Comparison of ENCODE assay signal across 32 cellular contexts in genomic region chr2:229740279-229740678, GRCh38. TPM values are rescaled to one million over a fixed set of nuclear protein-coding genes. Genes with fewer than 3 reads are reported as not detected.
"Had no signal": no experiment of that assay in that cellular context is flagged by ENCODE, and none has a peak within 500 bp of the region (broad histone marks: within the 10 kb centered on the region; RNA-seq: fewer than 3 reads in every experiment).

No MANE protein-coding gene starts in this region.

- H3K4me3 ChIP-seq: ascending aorta, breast epithelium, cardiac muscle cell, coronary artery, dorsolateral prefrontal cortex, esophagus muscularis mucosa, gastrocnemius medialis, heart left ventricle had no signal

- H3K4me1 ChIP-seq: ascending aorta, breast epithelium, esophagus muscularis mucosa, foreskin keratinocyte, gastrocnemius medialis, heart left ventricle had no signal

- ATAC-seq: activated naive CD4-positive, alpha-beta T cell treated with anti-CD3 and anti-CD28 coated beads, Interleukin-2, amount 50 U/mL, for 72 hours; activated T-cell treated with anti-CD3 and anti-CD28 coated beads, Interleukin-2, amount 50 U/mL, for 72 hours; gastrocnemius medialis; heart left ventricle; T-helper 17 cell; WTC11 had no signal

- H3K36me3 ChIP-seq: ascending aorta, breast epithelium, cardiac muscle cell, esophagus muscularis mucosa, gastrocnemius medialis, heart left ventricle had no signal

- H3K27ac ChIP-seq: ascending aorta, breast epithelium, cardiac muscle cell, coronary artery, dorsolateral prefrontal cortex, esophagus muscularis mucosa, foreskin keratinocyte, gastrocnemius medialis, heart left ventricle, VCaP had no signal

- H3K9me3 ChIP-seq: gastrocnemius medialis had no signal

- DNase-seq: activated CD4-positive, alpha-beta memory T cell treated with anti-CD3 and anti-CD28 coated beads, Interleukin-2, amount 10 ng/mL, durations not matched to agents 7 days and 5 days; activated CD4-positive, alpha-beta T cell treated with anti-CD3 and anti-CD28 coated beads for 1 hour; activated CD4-positive, alpha-beta T cell treated with anti-CD3 and anti-CD28 coated beads for 4 hours; activated CD4-positive, alpha-beta T cell treated with anti-CD3 and anti-CD28 coated beads, Interleukin-2, amount 10 ng/mL, durations not matched to agents 7 days and 5 days; activated CD4-positive, alpha-beta T cell treated with anti-CD3 and anti-CD28 coated beads, Interleukin-2, amount 50 U/mL, for 4 hours; activated CD8-positive, alpha-beta memory T cell treated with anti-CD3 and anti-CD28 coated beads, Interleukin-2, amount 50 U/mL, for 48 hours; activated gamma-delta T cell; activated naive CD4-positive, alpha-beta T cell; activated naive CD4-positive, alpha-beta T cell treated with anti-CD3 and anti-CD28 coated beads, Interleukin-2, amount 10 ng/mL, durations not matched to agents 7 days and 5 days; activated naive CD8-positive, alpha-beta T cell treated with anti-CD3 and anti-CD28 coated beads, Interleukin-2, amount 10 ng/mL, durations not matched to agents 7 days and 5 days; activated T-cell treated with anti-CD3 and anti-CD28 coated beads for 4 hours; activated T-cell treated with anti-CD3 and anti-CD28 coated beads, Interleukin-2, amount 50 U/mL, for 24 hours; activated T-cell treated with anti-CD3 and anti-CD28 coated beads, Interleukin-2, amount 50 U/mL, for 72 hours; central memory CD4-positive, alpha-beta T cell; cerebellar nuclear complex; dorsolateral prefrontal cortex; effector memory CD4-positive, alpha-beta T cell; endodermal cell; foreskin keratinocyte; gastrocnemius medialis; glutamatergic neuron; heart left ventricle; T-helper 17 cell; T1000 had no signal

- H3K27me3 ChIP-seq: ascending aorta, breast epithelium, cardiac muscle cell, dorsolateral prefrontal cortex, foreskin keratinocyte had no signal

RNA-seq across cellular contexts. Expression of gene DNER, which starts 25.9 kb away (rescaled TPM):
- total RNA-seq: activated CD4-positive, alpha-beta memory T cell treated with anti-CD3 and anti-CD28 coated beads, Interleukin-2, amount 10 ng/mL, durations not matched to agents 7 days and 5 days; activated CD4-positive, alpha-beta T cell treated with anti-CD3 and anti-CD28 coated beads, Interleukin-2, amount 10 ng/mL, durations not matched to agents 7 days and 5 days; activated naive CD4-positive, alpha-beta T cell treated with anti-CD3 and anti-CD28 coated beads, Interleukin-2, amount 50 U/mL, for 72 hours; activated naive CD8-positive, alpha-beta T cell treated with anti-CD3 and anti-CD28 coated beads, Interleukin-2, amount 10 ng/mL, durations not matched to agents 7 days and 5 days; activated T-cell treated with anti-CD3 and anti-CD28 coated beads, Interleukin-2, amount 50 U/mL, for 72 hours; cardiac muscle cell had no signal
- polyA plus RNA-seq: cardiac muscle cell had no signal
